Comparison of ENCODE assay signal across 24 cellular contexts in the genomic region with DNA sequence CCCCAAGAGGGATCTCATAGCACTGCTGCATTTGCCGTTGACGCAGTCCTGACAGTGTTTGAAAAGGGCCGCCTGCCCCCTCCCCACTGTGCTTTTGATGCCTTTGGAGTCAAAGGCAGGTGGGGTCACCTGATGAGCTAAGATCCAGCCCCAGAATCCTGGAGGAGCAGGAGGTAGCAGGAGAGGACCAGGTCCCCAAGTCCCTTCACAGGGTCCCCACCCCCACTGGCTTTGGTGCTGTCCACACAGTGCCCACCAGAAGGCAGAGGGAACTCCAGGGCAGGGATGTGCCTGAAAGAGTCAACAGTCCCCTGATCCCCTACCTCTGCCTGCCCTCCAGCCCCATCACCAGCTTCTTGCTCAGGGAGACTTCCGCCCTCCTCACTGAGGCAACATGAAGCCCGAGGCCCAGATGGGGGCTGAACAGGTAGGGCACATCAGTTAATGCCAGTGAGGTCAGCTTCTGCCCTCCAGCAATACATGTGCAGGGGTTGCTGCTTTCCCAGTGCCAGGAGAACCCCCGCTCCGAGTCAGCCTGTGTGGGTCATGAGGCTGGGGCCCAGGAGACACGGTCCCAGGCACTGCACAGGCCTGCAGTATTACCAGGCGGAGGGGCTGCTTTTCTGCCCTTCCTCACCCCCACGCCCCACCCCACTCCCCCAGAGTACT. TPM values are rescaled to one million over a fixed set of nuclear protein-coding genes. Genes with fewer than 3 reads are reported as not detected.
"Had no signal": no experiment of that assay in that cellular context is flagged by ENCODE, and none has a peak within 500 bp of the region (broad histone marks: within the 10 kb centered on the region; RNA-seq: fewer than 3 reads in every experiment).

No MANE protein-coding gene starts in this region.

- H3K36me3 ChIP-seq: left ventricle myocardium inferior, lower lobe of right lung, pancreas, right lobe of liver, spleen, tibial nerve, upper lobe of right lung, vagina had no signal

- H3K27me3 Mint-ChIP-seq: effector memory CD8-positive, alpha-beta T cell; memory B cell; stimulated activated memory B cell treated with anti-CD40 and anti-IgM and Interleukin-4, amounts not matched to agents 10 μg/mL and 1 μg/mL and 100 μg/mL, for 72 hours; stimulated activated naive CD8-positive, alpha-beta T cell treated with anti-CD3 and anti-CD28 coated beads, Interleukin-15, Interleukin-2, amounts not matched to agents 100 ng/mL and 50 ng/mL, for 24 hours had no signal

- H3K4me3 ChIP-seq: left ventricle myocardium inferior, lower lobe of right lung, pancreas, right lobe of liver, spleen, testis, tibial nerve, upper lobe of right lung, vagina had no signal

- H3K27me3 ChIP-seq: pancreas, right lobe of liver, spleen, testis, tibial nerve, upper lobe of right lung, vagina had no signal

- H3K9me3 ChIP-seq: left ventricle myocardium inferior, lower lobe of right lung, pancreas, right lobe of liver, spleen, testis, tibial nerve, upper lobe of right lung, vagina had no signal

- H3K27ac Mint-ChIP-seq: effector memory CD8-positive, alpha-beta T cell; immature natural killer cell; memory B cell; mesothelial cell of epicardium; natural killer cell; progenitor cell of endocrine pancreas; stimulated activated memory B cell treated with anti-CD40 and anti-IgM and Interleukin-4, amounts not matched to agents 10 μg/mL and 1 μg/mL and 100 μg/mL, for 72 hours; stimulated activated naive CD8-positive, alpha-beta T cell treated with anti-CD3 and anti-CD28 coated beads, Interleukin-15, Interleukin-2, amounts not matched to agents 100 ng/mL and 50 ng/mL, for 24 hours had no signal

- H3K36me3 Mint-ChIP-seq: immature natural killer cell; memory B cell; mesothelial cell of epicardium; natural killer cell; stimulated activated memory B cell treated with anti-CD40 and anti-IgM and Interleukin-4, amounts not matched to agents 10 μg/mL and 1 μg/mL and 100 μg/mL, for 72 hours had no signal

- H3K4me1 ChIP-seq: foreskin keratinocyte, left ventricle myocardium inferior, right lobe of liver, testis, upper lobe of right lung had no signal

- H3K4me3 Mint-ChIP-seq: effector memory CD8-positive, alpha-beta T cell; immature natural killer cell; memory B cell; mesothelial cell of epicardium; natural killer cell; neural crest cell; stimulated activated memory B cell treated with anti-CD40 and anti-IgM and Interleukin-4, amounts not matched to agents 10 μg/mL and 1 μg/mL and 100 μg/mL, for 72 hours; stimulated activated naive CD8-positive, alpha-beta T cell treated with anti-CD3 and anti-CD28 coated beads, Interleukin-15, Interleukin-2, amounts not matched to agents 100 ng/mL and 50 ng/mL, for 24 hours had no signal

- FAIRE-seq: keratinocyte, pancreas had no signal

- DNase-seq: cortex of kidney; effector memory CD8-positive, alpha-beta T cell; foreskin keratinocyte; immature natural killer cell; left ventricle myocardium inferior; lower lobe of right lung; natural killer cell; right lobe of liver; spleen; stimulated activated CD4-positive, alpha-beta T cell treated with anti-CD3 and anti-CD28 coated beads, Interleukin-15, amount 100 ng/mL, for 24 hours; stimulated activated CD4-positive, alpha-beta T cell treated with anti-CD3 and anti-CD28 coated beads, Interleukin-1b, Interleukin-23, amount 100 ng/mL, for 48 hours; stimulated activated CD4-positive, alpha-beta T cell treated with anti-CD3 and anti-CD28 coated beads, Interleukin-4, amount 100 ng/mL, for 24 hours; testis; upper lobe of right lung had no signal

- ATAC-seq: effector memory CD8-positive, alpha-beta T cell; foreskin keratinocyte; lower lobe of right lung; natural killer cell; pancreas; right lobe of liver; stimulated activated memory B cell treated with anti-CD40 and anti-IgM and Interleukin-4, amounts not matched to agents 10 μg/mL and 1 μg/mL and 100 μg/mL, for 72 hours; upper lobe of right lung had no signal

- H3K27ac ChIP-seq: foreskin keratinocyte, left ventricle myocardium inferior, lower lobe of right lung, pancreas, right lobe of liver, spleen, testis, tibial nerve, upper lobe of right lung, vagina had no signal

- H3K9me3 Mint-ChIP-seq: effector memory CD8-positive, alpha-beta T cell; immature natural killer cell; memory B cell; mesothelial cell of epicardium; natural killer cell; neural crest cell; stimulated activated memory B cell treated with anti-CD40 and anti-IgM and Interleukin-4, amounts not matched to agents 10 μg/mL and 1 μg/mL and 100 μg/mL, for 72 hours; stimulated activated naive CD8-positive, alpha-beta T cell treated with anti-CD3 and anti-CD28 coated beads, Interleukin-15, Interleukin-2, amounts not matched to agents 100 ng/mL and 50 ng/mL, for 24 hours had no signal

RNA-seq across cellular contexts. Expression of a gene that starts 51.0 kb away (rescaled TPM):
- total RNA-seq: left ventricle myocardium inferior, lower lobe of right lung, natural killer cell, progenitor cell of endocrine pancreas, right lobe of liver, spleen had no signal
- polyA plus RNA-seq: immature natural killer cell had no signal
